Comparison of ENCODE assay signal across 20 cellular contexts in genomic region chr1:77608893-77609292, GRCh38.
"Had no signal": no experiment of that assay in that cellular context is flagged by ENCODE, and none has a peak within 500 bp of the region (broad histone marks: within the 10 kb centered on the region; RNA-seq: fewer than 3 reads in every experiment).

No MANE protein-coding gene starts in this region.

- H3K27me3 ChIP-seq: MG63 had no signal

- H3K4me3 ChIP-seq: MG63 had no signal

- H3K9ac ChIP-seq: SK-N-SH had no signal

- DNase-seq: Karpas-422, KG1, MG63, NCI-H1092, NCI-H1105 treated with DMSO at 0.1 percent for 48 hours, NCI-H1417 treated with DMSO at 0.1 percent for 48 hours, NCI-H146, NCI-H1694 treated with DMSO at 0.1 percent for 48 hours, NCI-H1930, NCI-H2081, NCI-H2107, NCI-H2227 treated with DMSO at 0.1 percent for 48 hours, NCI-H524, NCI-H526 treated with DMSO at 0.1 percent for 48 hours, NCI-H748 treated with DMSO at 0.1 percent for 48 hours, Right ventricle myocardium superior, RPMI8226, SIG-M5, SK-N-SH, SW 1271 had no signal
